Comparison of ENCODE assay signal across 13 cellular contexts in genomic region chr21:36211660-36212512, GRCh38. TPM values are rescaled to one million over a fixed set of nuclear protein-coding genes. Genes with fewer than 3 reads are reported as not detected.
A peak's percentile ranks its signal among the peaks of the same experiment; 100 is the strongest.
DNase-seq lines count a peak whose midpoint lies in the region; ATAC-seq and TF ChIP-seq lines count a peak whose summit lies in the region.
"Had no signal": no experiment of that assay in that cellular context is flagged by ENCODE, and none has a peak within 500 bp of the region (broad histone marks: within the 10 kb centered on the region; RNA-seq: fewer than 3 reads in every experiment).

No MANE protein-coding gene starts in this region.

- H3K4me2 ChIP-seq in HCT116 (ENCODE audit: low read length), result peak overlapping the region; percentile 48

- peaks cover 29% of the 10 kb centered on the region for H3K36me3 Mint-ChIP-seq in activated T-helper 2 cell treated with anti-CD3 and anti-CD28 coated beads, Interferon-gamma antibody, Interleukin-2, Interleukin-4, amounts not matched to agents 10 μg/mL and 5 μg/mL and 100 μg/mL, durations not matched to agents 14 hours and 24 hours and 36 hours (ENCODE audit: low read depth)

- H3K4me1 ChIP-seq in HCT116 (ENCODE audit: control insufficient read depth in 1 of 2, insufficient read depth in 2 of 2, low read length in 2 of 2), result peaks cover 23 to 43% of the 10 kb centered on the region in 2 experiments

- no peaks in the 10 kb centered on the region for H3K9me2 ChIP-seq in HCT116 (ENCODE audit: insufficient read depth)

- 0 out of 4 replicates have a peak, but pooled peaks cover 0 to 2% of the 10 kb centered on the region in 2 experiments for H3K36me3 ChIP-seq in HCT116 (ENCODE audit: control insufficient read depth in 1 of 2, insufficient read depth in 2 of 2, low read length in 2 of 2)
- no peaks in the 10 kb centered on the region; the same call in 1 of the 2 replicates for H3K36me3 ChIP-seq in MG63

- H4K20me1 ChIP-seq in HCT116 (ENCODE audit: insufficient read depth), result no peaks in the 10 kb centered on the region; the same call in 1 of the 2 replicates

- peaks cover 26% of the 10 kb centered on the region for H3K4me1 Mint-ChIP-seq in activated T-helper 2 cell treated with anti-CD3 and anti-CD28 coated beads, Interferon-gamma antibody, Interleukin-2, Interleukin-4, amounts not matched to agents 10 μg/mL and 5 μg/mL and 100 μg/mL, durations not matched to agents 14 hours and 24 hours and 36 hours (ENCODE audit: low read depth)

- intact Hi-C loops in HCT116 (cut with micrococcal nuclease), result no loop called here
- intact Hi-C loops in activated T-helper 2 cell treated with anti-CD3 and anti-CD28 coated beads, Interferon-gamma antibody, Interleukin-2, Interleukin-4, amounts not matched to agents 10 μg/mL and 5 μg/mL and 100 μg/mL, durations not matched to agents 14 hours and 24 hours and 36 hours (cut with micrococcal nuclease), result no loop called here

- H3K27me3 Mint-ChIP-seq in activated T-helper 2 cell treated with anti-CD3 and anti-CD28 coated beads, Interferon-gamma antibody, Interleukin-2, Interleukin-4, amounts not matched to agents 10 μg/mL and 5 μg/mL and 100 μg/mL, durations not matched to agents 14 hours and 24 hours and 36 hours (ENCODE audit: low read depth), result no peaks in the 10 kb centered on the region

- H3K9me3 Mint-ChIP-seq in activated T-helper 2 cell treated with anti-CD3 and anti-CD28 coated beads, Interferon-gamma antibody, Interleukin-2, Interleukin-4, amounts not matched to agents 10 μg/mL and 5 μg/mL and 100 μg/mL, durations not matched to agents 14 hours and 24 hours and 36 hours, result no peaks in the 10 kb centered on the region

- ATAC-seq in HCT116, result no peak
- no peak for ATAC-seq in GM21619 (IDR thresholded peaks at IDR 0.05; ENCODE audit: unreplicated experiment)
- ATAC-seq in GM18867 (IDR thresholded peaks at IDR 0.05; ENCODE audit: unreplicated experiment), result no peak
- ATAC-seq: GM12878 had no signal

- H3K27ac ChIP-seq in AG04450 (ENCODE audit: low read depth, low read length), result peak overlapping the region; percentile 89
- no peak overlapping the region for H3K27ac ChIP-seq in HCT116 (ENCODE audit: low read depth, low read length)

- no peak overlapping the region for H3K4me3 Mint-ChIP-seq in activated T-helper 2 cell treated with anti-CD3 and anti-CD28 coated beads, Interferon-gamma antibody, Interleukin-2, Interleukin-4, amounts not matched to agents 10 μg/mL and 5 μg/mL and 100 μg/mL, durations not matched to agents 14 hours and 24 hours and 36 hours (ENCODE audit: low read depth)

- H3K27ac Mint-ChIP-seq in activated T-helper 2 cell treated with anti-CD3 and anti-CD28 coated beads, Interferon-gamma antibody, Interleukin-2, Interleukin-4, amounts not matched to agents 10 μg/mL and 5 μg/mL and 100 μg/mL, durations not matched to agents 14 hours and 24 hours and 36 hours, result peak overlapping the region; percentile 7

- H3K4me3 ChIP-seq in AG04450 (ENCODE audit: low read depth, low read length) (no peak overlapping the region), HCT116 (replicated peaks in 1 of 2; ENCODE audit: low read depth in 1 of 2, low read length in 2 of 2) (no peak overlapping the region), MG63 (no peak overlapping the region)
- H3K4me3 ChIP-seq: GM12878 had no signal

- TF ChIP-seq RAD21 in HCT116 (IDR thresholded peaks at IDR 0.05; ENCODE audit: low read depth), result no peak

- DNase-seq in AG04450 (ENCODE audit: low read depth, low spot score) (peak; percentile 67), HCT116 (ENCODE audit: low read depth, low spot score) (no peak), hepatic stellate cell (ENCODE audit: low spot score) (peak; percentile 91), SK-N-DZ (ENCODE audit: low spot score) (no peak), MG63 (no peak)
- no peak for DNase-seq in activated T-helper 2 cell treated with anti-CD3 and anti-CD28 coated beads, Interferon-gamma antibody, Interleukin-2, Interleukin-4, amounts not matched to agents 10 μg/mL and 5 μg/mL and 100 μg/mL, durations not matched to agents 14 hours and 24 hours and 36 hours (ENCODE audit: low spot score)
- DNase-seq: hippocampal formation, NCI-H1694, sigmoid colon, T-helper 9 cell had no signal

- no TSS peak for BruUV-seq in HCT116 (replicated peaks; lab: Mats Ljungman, UMichigan)

- no peak overlapping the region for H3K9ac ChIP-seq in HCT116 (ENCODE audit: low read length)

- no peak overlapping the region for H2AFZ ChIP-seq in HCT116 (ENCODE audit: low read depth, low read length, poor library complexity, severe bottlenecking)

- no peaks in the 10 kb centered on the region for H3K79me2 ChIP-seq in HCT116 (ENCODE audit: insufficient read depth, low read length)

- CTCF ChIA-PET in AG04450 (lab: Charles Lee) (interaction anchor here (1.1 kb wide), 1 partner anchor 71 kb away, joined by 3 read pairs; no protein-coding TSS in a partner anchor), HCT116 (lab: Charles Lee) (no interaction called here)

- RAD21 ChIA-PET in HCT116 (lab: Charles Lee; ENCODE audit: low non-redundant PET in 1 of 2, low total read pairs in 2 of 2, uncharacterized antibody in 2 of 2, unreplicated experiment in 2 of 2), result no interaction called here

- H3K9me3 ChIP-seq in AG04450 (ENCODE audit: control insufficient read depth, insufficient read depth, low read length) (no peaks in the 10 kb centered on the region; the same call in 1 of the 2 replicates), HCT116 (ENCODE audit: control insufficient read depth in 1 of 2, insufficient read depth in 1 of 2, low read depth in 1 of 2, low read length in 2 of 2) (no peaks in the 10 kb centered on the region), MG63 (no peaks in the 10 kb centered on the region)
- H3K9me3 ChIP-seq: sigmoid colon had no signal

- TF ChIP-seq POLR2A in HCT116 (IDR thresholded peaks at IDR 0.05; ENCODE audit: borderline replicate concordance, extremely low read depth, insufficient read depth, insufficient read length), result no peak

- TF ChIP-seq CTCF in AG04450 (IDR thresholded peaks at IDR 0.05; ENCODE audit: low read depth, low read length) (no peak), HCT116 (IDR thresholded peaks at IDR 0.05 in 2 of 3, conservative IDR thresholded peaks at IDR 0.05 in 1 of 3; ENCODE audit: borderline replicate concordance in 1 of 3, insufficient read depth in 1 of 3, low read depth in 2 of 3, low read length in 2 of 3) (no peak)

- H3K27me3 ChIP-seq in AG04450 (ENCODE audit: control insufficient read depth, insufficient read depth, low read length) (no peaks in the 10 kb centered on the region), HCT116 (ENCODE audit: insufficient read depth, low read length) (no peaks in the 10 kb centered on the region), MG63 (no peaks in the 10 kb centered on the region)
- H3K27me3 ChIP-seq: sigmoid colon had no signal

- POLR2A ChIA-PET in AG04450 (lab: Yijun Ruan, JAX), result interaction anchor here (0.8 to 1.5 kb wide), 3 partner anchors 9 to 108 kb away, joined by 4 to 10 read pairs (median 10); partner anchors contain the start of gene MORC3
- POLR2A ChIA-PET in HCT116 (lab: Charles Lee), result interaction anchor here (1.1 kb wide), 1 partner anchor 9 kb away, joined by 3 read pairs; no protein-coding TSS in a partner anchor

TF ChIP-seq in HCT116, 20 proteins besides CTCF, POLR2A, EP300 and RAD21 (continues in another document):
- no peak for TF ChIP-seq SP1 (IDR thresholded peaks at IDR 0.05; ENCODE audit: low read depth)
- TF ChIP-seq, protein P1, sequence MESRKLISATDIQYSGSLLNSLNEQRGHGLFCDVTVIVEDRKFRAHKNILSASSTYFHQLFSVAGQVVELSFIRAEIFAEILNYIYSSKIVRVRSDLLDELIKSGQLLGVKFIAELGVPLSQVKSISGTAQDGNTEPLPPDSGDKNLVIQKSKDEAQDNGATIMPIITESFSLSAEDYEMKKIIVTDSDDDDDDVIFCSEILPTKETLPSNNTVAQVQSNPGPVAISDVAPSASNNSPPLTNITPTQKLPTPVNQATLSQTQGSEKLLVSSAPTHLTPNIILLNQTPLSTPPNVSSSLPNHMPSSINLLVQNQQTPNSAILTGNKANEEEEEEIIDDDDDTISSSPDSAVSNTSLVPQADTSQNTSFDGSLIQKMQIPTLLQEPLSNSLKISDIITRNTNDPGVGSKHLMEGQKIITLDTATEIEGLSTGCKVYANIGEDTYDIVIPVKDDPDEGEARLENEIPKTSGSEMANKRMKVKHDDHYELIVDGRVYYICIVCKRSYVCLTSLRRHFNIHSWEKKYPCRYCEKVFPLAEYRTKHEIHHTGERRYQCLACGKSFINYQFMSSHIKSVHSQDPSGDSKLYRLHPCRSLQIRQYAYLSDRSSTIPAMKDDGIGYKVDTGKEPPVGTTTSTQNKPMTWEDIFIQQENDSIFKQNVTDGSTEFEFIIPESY (IDR thresholded peaks at IDR 0.05; ENCODE audit: extremely low read depth, insufficient replicate concordance, low read length), result no peak
- TF ChIP-seq JUND (IDR thresholded peaks at IDR 0.05), result no peak
- TF ChIP-seq ELF1 (IDR thresholded peaks at IDR 0.05; ENCODE audit: borderline replicate concordance, low read depth), result no peak
- no peak for TF ChIP-seq CBX3 (IDR thresholded peaks at IDR 0.05; ENCODE audit: low read depth)
- TF ChIP-seq ZFX (IDR thresholded peaks at IDR 0.05), result no peak
- TF ChIP-seq FOSL1 (IDR thresholded peaks at IDR 0.05; ENCODE audit: low read depth), result no peak
- no peak for TF ChIP-seq YY1 (IDR thresholded peaks at IDR 0.05; ENCODE audit: extremely low read depth, insufficient replicate concordance, low read depth, low read length)
- TF ChIP-seq SRF (IDR thresholded peaks at IDR 0.05; ENCODE audit: low read depth), result no peak
- TF ChIP-seq MAX (IDR thresholded peaks at IDR 0.05), result no peak
- no peak for TF ChIP-seq TCF7L2 (IDR thresholded peaks at IDR 0.05; ENCODE audit: borderline replicate concordance, extremely low read depth, insufficient read depth, insufficient read length)
- no peak for TF ChIP-seq EGR1 (IDR thresholded peaks at IDR 0.05; ENCODE audit: low read depth)
- no peak for TF ChIP-seq EZH2 (IDR thresholded peaks at IDR 0.05)
- no peak for TF ChIP-seq SIN3A (IDR thresholded peaks at IDR 0.05; ENCODE audit: low read depth)
- no peak for TF ChIP-seq ZNF274 (IDR thresholded peaks at IDR 0.05; ENCODE audit: low read depth, low read length)

RNA-seq across cellular contexts. Expression of gene DOP1B, which starts 55.3 kb away (rescaled TPM):
- polyA plus RNA-seq in AG04450 (2011; rRNA removed), result 7.3 and 8.9 TPM in 2 replicates
- polyA minus RNA-seq in AG04450 (2011; rRNA and poly(A)+ RNA removed), result 11.9 and 12.9 TPM in 2 replicates
- 15.4 TPM for total RNA-seq in HCT116 (2021; ENCODE audit: unreplicated experiment)
- 6.7 and 9.4 TPM in 2 replicates for polyA plus RNA-seq in HCT116 (2012)
- 14.6 and 16.0 TPM in 2 replicates for total RNA-seq in activated T-helper 2 cell treated with anti-CD3 and anti-CD28 coated beads, Interferon-gamma antibody, Interleukin-2, Interleukin-4, amounts not matched to agents 10 μg/mL and 5 μg/mL and 100 μg/mL, durations not matched to agents 14 hours and 24 hours and 36 hours
- polyA plus RNA-seq in SK-N-DZ (2014; cell fraction: cytosol; rRNA removed), result 5.4 and 7.7 TPM in 2 replicates
- polyA plus RNA-seq in SK-N-DZ (2014; cell fraction: nucleus; rRNA removed), result 2.1 and 3.5 TPM in 2 replicates
- 1.6 and 4.7 TPM in 2 replicates for total RNA-seq in MG63 (2014; rRNA removed; shearing (Covaris generic); ENCODE audit: low replicate concordance)

Comparison
In these comparisons a context has a peak if more than half of its experiments do, and no peak if none do; other contexts are left out.
1. DNase-seq: peak in AG04450 (single experiment) and hepatic stellate cell (single experiment); none in HCT116 (single experiment), activated T-helper 2 cell treated with anti-CD3 and anti-CD28 coated beads, Interferon-gamma antibody, Interleukin-2, Interleukin-4, amounts not matched to agents 10 μg/mL and 5 μg/mL and 100 μg/mL, durations not matched to agents 14 hours and 24 hours and 36 hours (single experiment), SK-N-DZ (single experiment) and MG63 (single experiment).